Comparison of ENCODE assay signal across 10 cellular contexts in the genomic region with DNA sequence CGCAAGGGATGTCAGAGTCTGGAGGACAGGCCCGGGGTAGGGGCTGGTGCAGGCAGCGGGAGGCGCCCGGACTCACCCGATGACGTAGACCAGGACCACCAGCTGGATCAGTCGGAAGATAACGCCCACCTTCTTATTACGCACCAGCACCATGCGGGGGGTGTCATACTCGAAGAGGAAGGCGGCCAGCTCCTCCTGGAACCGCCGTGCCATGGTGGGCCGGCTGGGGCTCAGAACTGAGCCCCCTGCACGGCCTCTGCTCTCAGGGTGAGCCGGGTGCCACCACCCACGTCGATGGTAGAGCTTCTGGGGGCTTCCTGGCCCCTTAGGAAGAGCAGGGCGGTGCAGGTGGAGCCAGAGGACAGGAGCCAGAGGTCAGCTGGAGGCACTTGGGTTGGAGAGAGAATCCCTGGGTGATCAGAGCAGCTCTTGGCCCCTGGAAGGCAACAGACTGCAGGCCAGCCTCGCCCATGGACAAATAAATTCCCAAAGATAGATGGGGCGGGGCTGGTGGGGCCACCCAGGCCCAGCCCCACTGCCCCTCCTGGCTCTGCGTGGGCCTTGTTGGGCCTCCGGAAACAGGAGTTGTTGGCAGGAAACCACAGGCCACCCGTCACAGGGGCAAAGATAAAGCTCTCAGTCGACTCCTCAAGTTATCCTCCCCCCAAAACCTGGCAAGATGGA. TPM values are rescaled to one million over a fixed set of nuclear protein-coding genes. Genes with fewer than 3 reads are reported as not detected.
A peak's percentile ranks its signal among the peaks of the same experiment; 100 is the strongest.
DNase-seq lines count a peak whose midpoint lies in the region; ATAC-seq and TF ChIP-seq lines count a peak whose summit lies in the region.
"Had no signal": no experiment of that assay in that cellular context is flagged by ENCODE, and none has a peak within 500 bp of the region (broad histone marks: within the 10 kb centered on the region; RNA-seq: fewer than 3 reads in every experiment).

P2RX1 (minus strand) TSS at position 453 of the 684 bp plus-strand sequence; CDS start at position 213, 240 bp downstream.

- DNase-seq in activated gamma-delta T cell treated with Interleukin-2 at 50 U/mL for 16 hours (peak; percentile 29), activated gamma-delta T cell (lab: John Stamatoyannopoulos, UW) (no peak), left lung (peak; percentile 68 to 86), tibial artery (peak; percentile 55 to 91), NCI-H1694 treated with DMSO at 0.1 percent for 48 hours (lab: John Stamatoyannopoulos, UW) (no peak), NCI-H82 (lab: John Stamatoyannopoulos, UW) (no peak), kidney tubule cell (ENCODE audit: low spot score) (no peak)
- peak; percentile 39 to 53 for DNase-seq in activated CD4-positive, alpha-beta T cell treated with anti-CD3 and anti-CD28 coated beads, Interleukin-2, amount 50 U/mL, for 48 hours
- DNase-seq: dermis blood vessel endothelial cell had no signal

- no peaks in the 10 kb centered on the region for H3K9me3 ChIP-seq in left lung
- no peaks in the 10 kb centered on the region for H3K9me3 ChIP-seq in tibial artery

- H3K4me1 ChIP-seq in left lung, result peaks cover 9 to 58% of the 10 kb centered on the region in 2 donors
- H3K4me1 ChIP-seq in tibial artery, result peaks cover 11 to 88% (median 40%) of the 10 kb centered on the region in 4 donors

- H3K36me3 ChIP-seq in left lung (no peaks in the 10 kb centered on the region), tibial artery (no peaks in the 10 kb centered on the region)

- ATAC-seq in left lung, result peak; percentile 38

- H3K4me3 ChIP-seq in left lung, result peak within 1 kb of the TSS in 1 of 2 donors; percentile 37
- H3K4me3 ChIP-seq in tibial artery, result peak within 1 kb of the TSS; percentile 53 to 63

- TF ChIP-seq CTCF in left lung (IDR thresholded peaks at IDR 0.05) (no peak), tibial artery (IDR thresholded peaks at IDR 0.05) (no peak)

- intact Hi-C loops in left lung (cut with DNase I), result loop anchor here in 1 of 2 donors (10.0 kb wide), 1 partner anchor 89 kb away; no protein-coding TSS in a partner anchor
- intact Hi-C loops in tibial artery (cut with DNase I; ENCODE audit: low total_unique reads), result no loop called here

- H3K27ac ChIP-seq in left lung (peak within 1 kb of the TSS; percentile 39 to 91), tibial artery (peak within 1 kb of the TSS; percentile 84 to 91)

- H3K27me3 ChIP-seq in left lung (no peaks in the 10 kb centered on the region), tibial artery (no peaks in the 10 kb centered on the region)

RNA-seq across cellular contexts. Expression of gene P2RX1, which starts in this region (rescaled TPM):
- total RNA-seq in left lung, result 10 to 100 TPM in 1 of 2 donors, 1 to 10 TPM in 1; 3.9 to 12.1 TPM
- total RNA-seq: dermis blood vessel endothelial cell, renal cortical epithelial cell had no signal

Comparison
In these comparisons a context has a peak if more than half of its experiments do, and no peak if none do; other contexts are left out.
1. DNase-seq: peak in activated gamma-delta T cell treated with Interleukin-2 at 50 U/mL for 16 hours (single experiment), activated CD4-positive, alpha-beta T cell treated with anti-CD3 and anti-CD28 coated beads, Interleukin-2, amount 50 U/mL, for 48 hours (2 of 2), left lung (2 of 2) and tibial artery (2 of 2); none in activated gamma-delta T cell (single experiment), NCI-H1694 treated with DMSO at 0.1 percent for 48 hours (single experiment), NCI-H82 (single experiment) and kidney tubule cell (single experiment).